In the genomic region with DNA sequence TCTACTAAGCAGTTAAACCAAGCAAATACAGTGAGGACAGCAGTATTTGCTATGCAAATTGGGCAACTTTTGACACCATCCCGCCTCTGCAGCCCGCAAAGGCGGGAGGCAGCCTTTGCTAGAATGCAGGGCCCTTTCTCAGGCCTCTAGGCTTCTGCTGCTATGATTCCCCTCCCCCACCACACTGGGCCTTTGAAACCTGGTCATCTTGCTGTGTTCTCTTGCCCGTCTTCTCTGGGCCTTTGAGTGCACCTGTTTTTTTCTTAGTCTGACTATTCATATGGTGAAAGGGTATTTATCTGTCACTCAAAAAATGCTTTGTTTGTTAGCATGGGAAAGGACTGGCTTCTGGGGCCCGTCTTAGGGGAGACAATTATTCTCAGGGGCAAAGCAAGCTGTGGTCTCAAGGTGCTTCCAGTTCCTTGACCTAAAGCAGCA, we compare ENCODE assay signal across 11 cellular contexts.
DNase-seq lines count a peak whose midpoint lies in the region; ATAC-seq and TF ChIP-seq lines count a peak whose summit lies in the region.
"Had no signal": no experiment of that assay in that cellular context is flagged by ENCODE, and none has a peak within 500 bp of the region (broad histone marks: within the 10 kb centered on the region; RNA-seq: fewer than 3 reads in every experiment).

No MANE protein-coding gene starts in this region.

- POLR2A ChIA-PET in GM10248 (lab: Yijun Ruan, JAX): no interaction called here

- TF ChIP-seq CTCF in GM10248 (IDR thresholded peaks at IDR 0.05; ENCODE audit: control extremely low read depth, extremely low read depth, low read depth, missing control alignments): no peak

- DNase-seq in iPS-NIHi7 (ENCODE audit: extremely low spot score) (peak; percentile 64), GM10248 (ENCODE audit: extremely low spot score) (no peak), globus pallidus (ENCODE audit: low spot score) (no peak)
- no peak for DNase-seq in activated CD4-positive, CD25-positive, alpha-beta regulatory T cell (lab: John Stamatoyannopoulos, UW)
- DNase-seq: activated CD4-positive, CD25-positive, alpha-beta regulatory T cell treated with anti-CD3 and anti-CD28 coated beads, Interleukin-2, amount 50 U/mL, for 72 hours; Kasumi-1; left ventricle myocardium superior had no signal

- CTCF ChIA-PET in GM10248 (lab: Yijun Ruan, JAX): interaction anchor here (1.2 kb wide), 1 partner anchor 32 kb away, joined by 3 read pairs; no protein-coding TSS in a partner anchor

- peak; percentile 83 for ATAC-seq in GM18867 (IDR thresholded peaks at IDR 0.05; ENCODE audit: unreplicated experiment)
- peak; percentile 49 for ATAC-seq in GM21786 (IDR thresholded peaks at IDR 0.05; ENCODE audit: unreplicated experiment)
- peak; percentile 48 for ATAC-seq in HG03521 (IDR thresholded peaks at IDR 0.05; ENCODE audit: unreplicated experiment)
- ATAC-seq in HG03196 (IDR thresholded peaks at IDR 0.05; ENCODE audit: unreplicated experiment): no peak
- ATAC-seq: left ventricle myocardium superior had no signal
